Comparison of ENCODE assay signal across 9 cellular contexts in genomic region chr17:10295728-10296343, GRCh38.
DNase-seq lines count a peak whose midpoint lies in the region; ATAC-seq and TF ChIP-seq lines count a peak whose summit lies in the region.
"Had no signal": no experiment of that assay in that cellular context is flagged by ENCODE, and none has a peak within 500 bp of the region (broad histone marks: within the 10 kb centered on the region; RNA-seq: fewer than 3 reads in every experiment).

No MANE protein-coding gene starts in this region.

- H3K4me3 ChIP-seq in Panc1 (ENCODE audit: low read depth in 2 of 2, low read length in 2 of 2): no peak overlapping the region
- H3K4me3 ChIP-seq in left lung: no peak overlapping the region
- no peak overlapping the region for H3K4me3 ChIP-seq in thoracic aorta

- H3K4me3 Mint-ChIP-seq in MCF 10A (ENCODE audit: unreplicated experiment): no peak overlapping the region
- H3K4me3 Mint-ChIP-seq: activated naive CD8-positive, alpha-beta T cell had no signal

- H3K27ac ChIP-seq in Panc1 (ENCODE audit: low read length) (no peak overlapping the region), left lung (no peak overlapping the region), thoracic aorta (no peak overlapping the region)

- H3K4me1 ChIP-seq in Panc1 (ENCODE audit: control insufficient read depth, insufficient read depth, low read length) (no peaks in the 10 kb centered on the region), left lung (no peaks in the 10 kb centered on the region), thoracic aorta (ENCODE audit: control insufficient read depth in 1 of 2, low read depth in 2 of 2) (no peaks in the 10 kb centered on the region)

- H3K27ac Mint-ChIP-seq in MCF 10A (ENCODE audit: low read depth, unreplicated experiment): no peak overlapping the region
- H3K27ac Mint-ChIP-seq: activated naive CD8-positive, alpha-beta T cell had no signal

- intact Hi-C loops in Panc1 (cut with micrococcal nuclease; ENCODE audit: unreplicated experiment) (loop anchor here (10.0 kb wide), 1 partner anchor 319 kb away; no protein-coding TSS in a partner anchor), MCF 10A (cut with micrococcal nuclease) (loop anchor here (1.0 kb wide), 1 partner anchor 318 kb away; no protein-coding TSS in a partner anchor), left lung (cut with DNase I) (no loop called here)

- no TSS peak for BruUV-seq in Panc1 (replicated peaks; lab: Mats Ljungman, UMichigan)
- BruUV-seq in MCF 10A (replicated peaks; lab: Mats Ljungman, UMichigan): no TSS peak

- no peaks in the 10 kb centered on the region for H3K9me3 Mint-ChIP-seq in MCF 10A (ENCODE audit: unreplicated experiment)

- CTCF ChIA-PET in Panc1 (lab: Charles Lee) (interaction anchor here (1.0 kb wide), 1 partner anchor 319 kb away, joined by 4 read pairs; no protein-coding TSS in a partner anchor), MCF 10A (lab: Yijun Ruan, JAX) (interaction anchor here (0.7 to 5.1 kb wide), 19 partner anchors 13 to 1417 kb away, joined by 3 to 70 read pairs (median 3); no protein-coding TSS in a partner anchor)

- H3K4me1 Mint-ChIP-seq in MCF 10A (ENCODE audit: insufficient read depth, unreplicated experiment): peaks cover 5% of the 10 kb centered on the region

- H3K36me3 ChIP-seq in Panc1 (ENCODE audit: control insufficient read depth, insufficient read depth, low read length): no peaks in the 10 kb centered on the region
- no peaks in the 10 kb centered on the region for H3K36me3 ChIP-seq in left lung
- no peaks in the 10 kb centered on the region for H3K36me3 ChIP-seq in thoracic aorta

- in situ Hi-C loops in Panc1 (cut with HindIII; ENCODE audit: low pct_unique_long_range_greater_than_20kb, low sequenced_read_pairs): no loop called here

- no peaks in the 10 kb centered on the region for H3K36me3 Mint-ChIP-seq in MCF 10A (ENCODE audit: insufficient read depth, unreplicated experiment)
- H3K36me3 Mint-ChIP-seq: activated naive CD8-positive, alpha-beta T cell had no signal

- POLR2A ChIA-PET in Panc1 (lab: Charles Lee): no interaction called here
- POLR2A ChIA-PET in MCF 10A (lab: Yijun Ruan, JAX): interaction anchor here (0.6 kb wide), 1 partner anchor 11 kb away, joined by 3 read pairs; no protein-coding TSS in a partner anchor

- H3K9me3 ChIP-seq in Panc1 (ENCODE audit: control insufficient read depth, insufficient read depth, low read depth, low read length) (no peaks in the 10 kb centered on the region), left lung (no peaks in the 10 kb centered on the region), thoracic aorta (no peaks in the 10 kb centered on the region)

- peak; percentile 75 for TF ChIP-seq CTCF in Panc1 (IDR thresholded peaks at IDR 0.05)
- TF ChIP-seq CTCF in MCF 10A (IDR thresholded peaks at IDR 0.05; ENCODE audit: unreplicated experiment): peak; percentile 37
- TF ChIP-seq CTCF in left lung (IDR thresholded peaks at IDR 0.05): peak; percentile 44 to 57
- peak; percentile 18 for TF ChIP-seq CTCF in thoracic aorta (IDR thresholded peaks at IDR 0.05)

- peak; percentile 43 for ATAC-seq in HG02642 (IDR thresholded peaks at IDR 0.05; ENCODE audit: poor library complexity, unreplicated experiment)
- ATAC-seq in Panc1: no peak; the same call in 1 of the 2 replicates
- peak; percentile 81 for ATAC-seq in left lung
- no peak for ATAC-seq in thoracic aorta (ENCODE audit: insufficient number of reproducible peaks, low FRiP score, low read depth)
- ATAC-seq in HG02973 (IDR thresholded peaks at IDR 0.05; ENCODE audit: unreplicated experiment): no peak

- H3K27me3 Mint-ChIP-seq in MCF 10A (ENCODE audit: insufficient read depth, unreplicated experiment): no peaks in the 10 kb centered on the region

- H3K27me3 ChIP-seq in Panc1 (ENCODE audit: control insufficient read depth, insufficient read depth, low read length) (no peaks in the 10 kb centered on the region; the same call in 1 of the 2 replicates), left lung (peaks cover 0 to 9% of the 10 kb centered on the region in 2 donors), thoracic aorta (replicated peaks; ENCODE audit: insufficient read depth) (no peaks in the 10 kb centered on the region)

- DNase-seq in NCI-H1694 (lab: John Stamatoyannopoulos, UW) (peak; percentile 20), NCI-H1694 treated with DMSO at 0.1 percent for 48 hours (lab: John Stamatoyannopoulos, UW) (no peak), Panc1 (ENCODE audit: low read depth, low spot score) (peak; percentile 22), MCF 10A (ENCODE audit: unreplicated experiment) (peak; percentile 61), left lung (no peak), thoracic aorta (ENCODE audit: low spot score) (no peak)

Comparison
In these comparisons a context has a peak if more than half of its experiments do, and no peak if none do; other contexts are left out.
1. DNase-seq: peak in NCI-H1694 (single experiment), Panc1 (single experiment) and MCF 10A (single experiment); none in NCI-H1694 treated with DMSO at 0.1 percent for 48 hours (single experiment), left lung (0 of 2) and thoracic aorta (single experiment).
2. ATAC-seq: peak in HG02642 (single experiment) and left lung (single experiment); none in Panc1 (single experiment), thoracic aorta (single experiment) and HG02973 (single experiment).
3. CTCF ChIP-seq: peak in every context shown above with its lines; median percentile 75 in Panc1; 50 in left lung; 37 in MCF 10A; 18 in thoracic aorta.
4. intact Hi-C loops: an anchor here in Panc1 (10.0 kb wide) and MCF 10A (1.0 kb wide); none called in left lung.